Comparison of ENCODE assay signal across 14 cellular contexts in genomic region chr7:104126411-104126841, GRCh38.
DNase-seq lines count a peak whose midpoint lies in the region; ATAC-seq and TF ChIP-seq lines count a peak whose summit lies in the region.
"Had no signal": no experiment of that assay in that cellular context is flagged by ENCODE, and none has a peak within 500 bp of the region (broad histone marks: within the 10 kb centered on the region; RNA-seq: fewer than 3 reads in every experiment).

No MANE protein-coding gene starts in this region.

- H3K36me3 Mint-ChIP-seq in CD14-positive monocyte = peaks cover 33 to 46% of the 10 kb centered on the region in 2 donors
- H3K36me3 Mint-ChIP-seq in activated T-cell treated with anti-CD3 and anti-CD28 coated beads, Interleukin-2, amount 50 U/mL, for 72 hours (ENCODE audit: insufficient read depth in 2 of 2) = peaks cover 15 to 26% of the 10 kb centered on the region in 2 donors

- no peaks in the 10 kb centered on the region for H3K4me1 Mint-ChIP-seq in CD14-positive monocyte
- no peaks in the 10 kb centered on the region for H3K4me1 Mint-ChIP-seq in activated T-cell treated with anti-CD3 and anti-CD28 coated beads, Interleukin-2, amount 50 U/mL, for 72 hours (ENCODE audit: low read depth)

- no peak for ATAC-seq in activated T-cell treated with anti-CD3 and anti-CD28 coated beads, Interleukin-2, amount 50 U/mL, for 72 hours (replicated peaks in 1 of 2)
- no peak for ATAC-seq in GM21619 (IDR thresholded peaks at IDR 0.05; ENCODE audit: unreplicated experiment)

- no peaks in the 10 kb centered on the region for H3K27me3 Mint-ChIP-seq in CD14-positive monocyte (ENCODE audit: low read depth in 3 of 3)
- H3K27me3 Mint-ChIP-seq in activated T-cell treated with anti-CD3 and anti-CD28 coated beads, Interleukin-2, amount 50 U/mL, for 72 hours (ENCODE audit: low read depth) = no peaks in the 10 kb centered on the region

- TF ChIP-seq CTCF in CD14-positive monocyte (IDR thresholded peaks at IDR 0.05) = no peak

- H3K4me3 Mint-ChIP-seq in CD14-positive monocyte = no peak overlapping the region
- H3K4me3 Mint-ChIP-seq in activated T-cell treated with anti-CD3 and anti-CD28 coated beads, Interleukin-2, amount 50 U/mL, for 72 hours = no peak overlapping the region

- no peaks in the 10 kb centered on the region for H3K9me3 Mint-ChIP-seq in CD14-positive monocyte
- H3K9me3 Mint-ChIP-seq in activated T-cell treated with anti-CD3 and anti-CD28 coated beads, Interleukin-2, amount 50 U/mL, for 72 hours = peaks cover 0 to 6% of the 10 kb centered on the region in 2 donors

- DNase-seq in NCI-H1417 (lab: John Stamatoyannopoulos, UW) = peak in 2 of 3 experiments; percentile 84 to 98
- peak; percentile 99 for DNase-seq in NCI-H69 (lab: John Stamatoyannopoulos, UW)
- peak; percentile 94 to 98 for DNase-seq in cerebellar nuclear complex (lab: John Stamatoyannopoulos, UW)
- peak; percentile 3 for DNase-seq in putamen (ENCODE audit: low spot score)
- DNase-seq in CD14-positive monocyte (ENCODE audit: low spot score) = no peak
- no peak for DNase-seq in activated T-cell treated with anti-CD3 and anti-CD28 coated beads, Interleukin-2, amount 50 U/mL, for 72 hours
- no peak for DNase-seq in OCI-M1 (lab: John Stamatoyannopoulos, UW)
- DNase-seq: head of caudate nucleus; KG1; kidney; NCI-H2107; posterior cingulate gyrus; stimulated activated CD4-positive, alpha-beta T cell treated with anti-CD3 and anti-CD28 coated beads, Interleukin-15, amount 100 ng/mL, for 24 hours had no signal

- intact Hi-C loops in CD14-positive monocyte (cut with micrococcal nuclease) = no loop called here

- peak overlapping the region in 1 of 7 donors; percentile 3 for H3K27ac Mint-ChIP-seq in CD14-positive monocyte
- H3K27ac Mint-ChIP-seq in activated T-cell treated with anti-CD3 and anti-CD28 coated beads, Interleukin-2, amount 50 U/mL, for 72 hours = no peak overlapping the region

Comparison
In these comparisons a context has a peak if more than half of its experiments do, and no peak if none do; other contexts are left out.
1. DNase-seq: peak in NCI-H1417 (2 of 3), NCI-H69 (single experiment), cerebellar nuclear complex (2 of 2) and putamen (single experiment); none in CD14-positive monocyte (single experiment), activated T-cell treated with anti-CD3 and anti-CD28 coated beads, Interleukin-2, amount 50 U/mL, for 72 hours (0 of 2) and OCI-M1 (single experiment).